ENCODE assay signal across 10 cellular contexts in genomic region chr17:61733021-61733420, GRCh38.
"Had no signal": no experiment of that assay in that cellular context is flagged by ENCODE, and none has a peak within 500 bp of the region (broad histone marks: within the 10 kb centered on the region; RNA-seq: fewer than 3 reads in every experiment).

No MANE protein-coding gene starts in this region.

- H3K27ac ChIP-seq: GM23248 had no signal

- ATAC-seq: GM23338, HCT116 had no signal

- H3K9me3 Mint-ChIP-seq: HFFc6 had no signal

- H3K4me3 Mint-ChIP-seq: GM23338, H9, HFFc6 had no signal

- FAIRE-seq: H1, H54 had no signal

- H3K4me3 ChIP-seq: GM23248, GM23338 had no signal

- DNase-seq: GM23248, GOT3, H7, H9, HCEC 1CT, HFFc6 had no signal

- H3K9ac ChIP-seq: GM23248 had no signal

- H2AFZ ChIP-seq: GM23248, GM23338 had no signal

- H3K27ac Mint-ChIP-seq: GM23338, HFFc6 had no signal

- H3K4me1 Mint-ChIP-seq: GM23338, H9 had no signal

- H3K4me2 ChIP-seq: GM23338 had no signal
